9 cellular contexts compared by ENCODE assay signal in genomic region chr10:129971381-129972144, GRCh38. TPM values are rescaled to one million over a fixed set of nuclear protein-coding genes. Genes with fewer than 3 reads are reported as not detected.
A peak's percentile ranks its signal among the peaks of the same experiment; 100 is the strongest.
DNase-seq lines count a peak whose midpoint lies in the region; FAIRE-seq and TF ChIP-seq lines count a peak whose summit lies in the region.
"Had no signal": no experiment of that assay in that cellular context is flagged by ENCODE, and none has a peak within 500 bp of the region (broad histone marks: within the 10 kb centered on the region; RNA-seq: fewer than 3 reads in every experiment).

No MANE protein-coding gene starts in this region.

- no peaks in the 10 kb centered on the region; the same call in 1 of the 2 replicates for H3K27me3 ChIP-seq in MM.1S (replicated peaks; ENCODE audit: insufficient read depth, low read length)
- H3K27me3 ChIP-seq in skeletal muscle tissue (ENCODE audit: control insufficient read depth in 3 of 3, insufficient read depth in 3 of 3, low read length in 3 of 3): peaks cover 17 to 60% (median 27%) of the 10 kb centered on the region in 3 donors
- H3K27me3 ChIP-seq in PC-9 (ENCODE audit: insufficient read depth, low read depth): peaks cover 18% of the 10 kb centered on the region

- CTCF ChIA-PET in PC-9 (lab: Charles Lee): no interaction called here

- H3K79me2 ChIP-seq in MM.1S (ENCODE audit: low read length) (no peaks in the 10 kb centered on the region), PC-9 (ENCODE audit: low read depth) (no peaks in the 10 kb centered on the region)

- TF ChIP-seq CTCF in MM.1S (IDR thresholded peaks at IDR 0.05; ENCODE audit: low read length) (no peak), PC-9 (conservative IDR thresholded peaks at IDR 0.05) (no peak)

- FAIRE-seq in H54 (lab: Jason Lieb, UNC): no peak

- H3K4me3 Mint-ChIP-seq in activated naive CD4-positive, alpha-beta T cell treated with anti-CD3 and anti-CD28 coated beads, Interleukin-2, amount 50 U/mL, for 24 hours: peak overlapping the region; percentile 64

- H3K9me2 ChIP-seq in MM.1S (replicated peaks; ENCODE audit: insufficient read depth, low read length): no peaks in the 10 kb centered on the region
- H3K9me2 ChIP-seq in PC-9 (ENCODE audit: insufficient read depth): no peaks in the 10 kb centered on the region

- peaks cover 45% of the 10 kb centered on the region for H3K27me3 Mint-ChIP-seq in activated naive CD4-positive, alpha-beta T cell treated with anti-CD3 and anti-CD28 coated beads, Interleukin-2, amount 50 U/mL, for 24 hours

- peaks cover 18% of the 10 kb centered on the region for H3K4me1 Mint-ChIP-seq in activated naive CD4-positive, alpha-beta T cell treated with anti-CD3 and anti-CD28 coated beads, Interleukin-2, amount 50 U/mL, for 24 hours

- H4K20me1 ChIP-seq in MM.1S (ENCODE audit: insufficient read depth, low read length): no peaks in the 10 kb centered on the region
- no peaks in the 10 kb centered on the region for H4K20me1 ChIP-seq in PC-9 (ENCODE audit: insufficient read depth)

- H3K4me2 ChIP-seq in MM.1S (ENCODE audit: low read depth, low read length) (no peak overlapping the region), PC-9 (no peak overlapping the region)

- H3F3A ChIP-seq in MM.1S (ENCODE audit: insufficient read depth, low read length): no peaks in the 10 kb centered on the region
- H3F3A ChIP-seq in PC-9 (ENCODE audit: insufficient read depth, low read depth): no peaks in the 10 kb centered on the region

- no peaks in the 10 kb centered on the region for H3K36me3 Mint-ChIP-seq in activated naive CD4-positive, alpha-beta T cell treated with anti-CD3 and anti-CD28 coated beads, Interleukin-2, amount 50 U/mL, for 24 hours

- H3K4me1 ChIP-seq in MM.1S (ENCODE audit: low read length) (no peaks in the 10 kb centered on the region), skeletal muscle tissue (ENCODE audit: control insufficient read depth in 3 of 3, insufficient read depth in 3 of 3, low read length in 3 of 3) (peaks cover 13 to 15% (median 13%) of the 10 kb centered on the region in 3 donors), PC-9 (replicated peaks; ENCODE audit: insufficient read depth) (no peaks in the 10 kb centered on the region)

- no peak overlapping the region for H3K9ac ChIP-seq in MM.1S (ENCODE audit: low read length)
- no peak overlapping the region for H3K9ac ChIP-seq in skeletal muscle tissue (ENCODE audit: low read depth in 1 of 3, low read length in 3 of 3)

- POLR2A ChIA-PET in PC-9 (lab: Charles Lee; ENCODE audit: unreplicated experiment): no interaction called here

- peak overlapping the region; percentile 26 for H3K27ac Mint-ChIP-seq in activated naive CD4-positive, alpha-beta T cell treated with anti-CD3 and anti-CD28 coated beads, Interleukin-2, amount 50 U/mL, for 24 hours

- H3K36me3 ChIP-seq in MM.1S (replicated peaks; ENCODE audit: insufficient read depth, low read length) (no peaks in the 10 kb centered on the region), skeletal muscle tissue (ENCODE audit: control insufficient read depth in 3 of 3, insufficient read depth in 3 of 3, low read length in 3 of 3) (no peaks in the 10 kb centered on the region), PC-9 (ENCODE audit: low read depth) (no peaks in the 10 kb centered on the region)

- no peaks in the 10 kb centered on the region for H3K9me3 Mint-ChIP-seq in activated naive CD4-positive, alpha-beta T cell treated with anti-CD3 and anti-CD28 coated beads, Interleukin-2, amount 50 U/mL, for 24 hours

- no peak for TF ChIP-seq POLR2A in H54 (IDR thresholded peaks at IDR 0.05; ENCODE audit: low read depth, low read length)

- no peaks in the 10 kb centered on the region for H3K9me3 ChIP-seq in MM.1S (replicated peaks; ENCODE audit: insufficient read depth, low read length)
- H3K9me3 ChIP-seq in skeletal muscle tissue (ENCODE audit: control insufficient read depth in 3 of 3, low read length in 3 of 3): no peaks in the 10 kb centered on the region
- no peaks in the 10 kb centered on the region for H3K9me3 ChIP-seq in PC-9 (ENCODE audit: insufficient read depth, low read depth)

- BruUV-seq in PC-9 (replicated peaks; lab: Mats Ljungman, UMichigan): no TSS peak

- H2AFZ ChIP-seq in MM.1S (ENCODE audit: low read length) (no peak overlapping the region), PC-9 (no peak overlapping the region)

- no peak overlapping the region for H3K27ac ChIP-seq in MM.1S (ENCODE audit: low read length)
- no peak overlapping the region for H3K27ac ChIP-seq in skeletal muscle tissue (ENCODE audit: low read depth, low read length)
- no peak overlapping the region for H3K27ac ChIP-seq in PC-9
- H3K27ac ChIP-seq: epithelial cell of prostate had no signal

- H3K4me3 ChIP-seq in MM.1S (ENCODE audit: low read length): 0 out of 2 replicates have a peak overlapping the region, but pooled peaks have one; percentile 29
- peak overlapping the region; percentile 40 to 59 (median 45) for H3K4me3 ChIP-seq in skeletal muscle tissue (ENCODE audit: low read length in 3 of 3)
- no peak overlapping the region for H3K4me3 ChIP-seq in PC-9

- intact Hi-C loops in PC-9 (cut with micrococcal nuclease; ENCODE audit: unreplicated experiment): no loop called here

- DNase-seq in activated naive CD4-positive, alpha-beta T cell treated with Interleukin-2 at 50 U/mL for 16 hours: peak; percentile 22
- DNase-seq in activated naive CD4-positive, alpha-beta T cell (lab: John Stamatoyannopoulos, UW): no peak
- DNase-seq in MM.1S: peak; percentile 37
- DNase-seq in hepatic stellate cell (ENCODE audit: low spot score): peak; percentile 83
- no peak for DNase-seq in PC-9
- no peak for DNase-seq in H54 (ENCODE audit: insufficient read length, low spot score)

RNA-seq across cellular contexts. Expression of gene EBF3, which starts 7.5 kb away (rescaled TPM):
- total RNA-seq in skeletal muscle tissue: 33.4 TPM
- total RNA-seq in PC-9 (2021): not detected in 2 replicates

Comparison
In these comparisons a context has a peak if more than half of its experiments do, and no peak if none do; other contexts are left out.
1. DNase-seq: peak in activated naive CD4-positive, alpha-beta T cell treated with Interleukin-2 at 50 U/mL for 16 hours (single experiment), MM.1S (single experiment) and hepatic stellate cell (single experiment); none in activated naive CD4-positive, alpha-beta T cell (0 of 4), PC-9 (0 of 2) and H54 (single experiment).
2. RNA of gene EBF3, which starts 7.5 kb away (total RNA-seq): 33.4 TPM in skeletal muscle tissue (single experiment); not detected in PC-9; every median in the first group is over 10 times any median in the second.